In genomic region chr16:23374721-23375120, GRCh38 we compare ENCODE assay signal across 1 cellular context.
TF ChIP-seq lines count a peak whose summit lies in the region.

No MANE protein-coding gene starts in this region.

TF ChIP-seq in GM23338, 12 proteins besides CTCF, POLR2A, EP300 and RAD21:
- no peak for TF ChIP-seq EZH2phosphoT487 (IDR thresholded peaks at IDR 0.05; ENCODE audit: unreplicated experiment)
- TF ChIP-seq STAT1 (IDR thresholded peaks at IDR 0.05; ENCODE audit: unreplicated experiment): no peak
- no peak for TF ChIP-seq ZNF331 (CRISPR knock-in tag; IDR thresholded peaks at IDR 0.05; ENCODE audit: low read depth)
- no peak for TF ChIP-seq ZNF114 (CRISPR knock-in tag; IDR thresholded peaks at IDR 0.05)
- no peak for TF ChIP-seq ZNF462 (CRISPR knock-in tag; IDR thresholded peaks at IDR 0.05)
- no peak for TF ChIP-seq CREB1 (CRISPR knock-in tag; IDR thresholded peaks at IDR 0.05; ENCODE audit: low read depth)
- no peak for TF ChIP-seq ETS1 (IDR thresholded peaks at IDR 0.05)
- TF ChIP-seq EZH2 (IDR thresholded peaks at IDR 0.05; ENCODE audit: low read depth, unreplicated experiment): no peak
- no peak for TF ChIP-seq REST (IDR thresholded peaks at IDR 0.05; ENCODE audit: unreplicated experiment)
- no peak for TF ChIP-seq NANOG (IDR thresholded peaks at IDR 0.05; ENCODE audit: borderline replicate concordance)
- no peak for TF ChIP-seq POLR2AphosphoS5 (IDR thresholded peaks at IDR 0.05; ENCODE audit: low read depth)
- TF ChIP-seq JUNB (IDR thresholded peaks at IDR 0.05; ENCODE audit: unreplicated experiment): no peak
